25 cellular contexts compared by ENCODE assay signal in genomic region chr12:68418137-68418460, GRCh38.
"Had no signal": no experiment of that assay in that cellular context is flagged by ENCODE, and none has a peak within 500 bp of the region (broad histone marks: within the 10 kb centered on the region; RNA-seq: fewer than 3 reads in every experiment).

No MANE protein-coding gene starts in this region.

- H3K27ac Mint-ChIP-seq: neural progenitor cell; progenitor cell of endocrine pancreas; stimulated activated naive CD8-positive, alpha-beta T cell treated with anti-CD3 and anti-CD28 coated beads, Interleukin-15, Interleukin-2, amounts not matched to agents 100 ng/mL and 50 ng/mL, for 24 hours had no signal

- H3K4me2 ChIP-seq: neural progenitor cell, smooth muscle cell had no signal

- H2AFZ ChIP-seq: neural progenitor cell had no signal

- DNase-seq: central memory CD4-positive, alpha-beta T cell; dermis blood vessel endothelial cell; effector memory CD4-positive, alpha-beta T cell; esophagus squamous epithelium; foreskin melanocyte; glutamatergic neuron; heart right ventricle; hippocampal formation; left ventricle myocardium superior; lower lobe of right lung; stimulated activated CD4-positive, alpha-beta T cell treated with anti-CD3 and anti-CD28 coated beads, Interleukin-12 subunit alpha, Interleukin-12 subunit beta, amount 100 ng/mL, for 4 hours; stimulated activated CD4-positive, alpha-beta T cell treated with anti-CD3 and anti-CD28 coated beads, Interleukin-1b, Interleukin-23, amount 100 ng/mL, for 48 hours; stimulated activated CD4-positive, alpha-beta T cell treated with anti-CD3 and anti-CD28 coated beads, Interleukin-4, amount 100 ng/mL, for 1 hour; thyroid gland had no signal

- H3K36me3 Mint-ChIP-seq: neural progenitor cell had no signal

- H3K4me3 Mint-ChIP-seq: nephron; neural progenitor cell; stimulated activated memory B cell treated with anti-CD40 and anti-IgM and Interleukin-4, amounts not matched to agents 10 μg/mL and 1 μg/mL and 100 μg/mL, for 72 hours; stimulated activated naive CD8-positive, alpha-beta T cell treated with anti-CD3 and anti-CD28 coated beads, Interleukin-15, Interleukin-2, amounts not matched to agents 100 ng/mL and 50 ng/mL, for 24 hours had no signal

- H3K79me2 ChIP-seq: parathyroid adenoma had no signal

- H3K9ac ChIP-seq: neural progenitor cell, parathyroid adenoma had no signal

- FAIRE-seq: endometrium, keratinocyte had no signal

- H3K4me3 ChIP-seq: coronary artery, esophagus squamous epithelium, heart right ventricle, lower lobe of right lung, neural progenitor cell, smooth muscle cell, suprapubic skin, thyroid gland had no signal

- H3K36me3 ChIP-seq: esophagus squamous epithelium, heart right ventricle, lower lobe of right lung, neural progenitor cell, suprapubic skin, thyroid gland had no signal

- H3K9me3 ChIP-seq: esophagus squamous epithelium, heart right ventricle, lower lobe of right lung, suprapubic skin, thyroid gland had no signal

- H3K27me3 Mint-ChIP-seq: stimulated activated memory B cell treated with anti-CD40 and anti-IgM and Interleukin-4, amounts not matched to agents 10 μg/mL and 1 μg/mL and 100 μg/mL, for 72 hours; stimulated activated naive CD8-positive, alpha-beta T cell treated with anti-CD3 and anti-CD28 coated beads, Interleukin-15, Interleukin-2, amounts not matched to agents 100 ng/mL and 50 ng/mL, for 24 hours had no signal

- H3K27me3 ChIP-seq: esophagus squamous epithelium, heart right ventricle, neural progenitor cell, suprapubic skin, thyroid gland had no signal

- H3K27ac ChIP-seq: esophagus squamous epithelium, lower lobe of right lung, neural progenitor cell, parathyroid adenoma, suprapubic skin, thyroid gland had no signal

- H3K9me3 Mint-ChIP-seq: nephron; stimulated activated memory B cell treated with anti-CD40 and anti-IgM and Interleukin-4, amounts not matched to agents 10 μg/mL and 1 μg/mL and 100 μg/mL, for 72 hours; stimulated activated naive CD8-positive, alpha-beta T cell treated with anti-CD3 and anti-CD28 coated beads, Interleukin-15, Interleukin-2, amounts not matched to agents 100 ng/mL and 50 ng/mL, for 24 hours had no signal
